8 cellular contexts compared by ENCODE assay signal in the genomic region with DNA sequence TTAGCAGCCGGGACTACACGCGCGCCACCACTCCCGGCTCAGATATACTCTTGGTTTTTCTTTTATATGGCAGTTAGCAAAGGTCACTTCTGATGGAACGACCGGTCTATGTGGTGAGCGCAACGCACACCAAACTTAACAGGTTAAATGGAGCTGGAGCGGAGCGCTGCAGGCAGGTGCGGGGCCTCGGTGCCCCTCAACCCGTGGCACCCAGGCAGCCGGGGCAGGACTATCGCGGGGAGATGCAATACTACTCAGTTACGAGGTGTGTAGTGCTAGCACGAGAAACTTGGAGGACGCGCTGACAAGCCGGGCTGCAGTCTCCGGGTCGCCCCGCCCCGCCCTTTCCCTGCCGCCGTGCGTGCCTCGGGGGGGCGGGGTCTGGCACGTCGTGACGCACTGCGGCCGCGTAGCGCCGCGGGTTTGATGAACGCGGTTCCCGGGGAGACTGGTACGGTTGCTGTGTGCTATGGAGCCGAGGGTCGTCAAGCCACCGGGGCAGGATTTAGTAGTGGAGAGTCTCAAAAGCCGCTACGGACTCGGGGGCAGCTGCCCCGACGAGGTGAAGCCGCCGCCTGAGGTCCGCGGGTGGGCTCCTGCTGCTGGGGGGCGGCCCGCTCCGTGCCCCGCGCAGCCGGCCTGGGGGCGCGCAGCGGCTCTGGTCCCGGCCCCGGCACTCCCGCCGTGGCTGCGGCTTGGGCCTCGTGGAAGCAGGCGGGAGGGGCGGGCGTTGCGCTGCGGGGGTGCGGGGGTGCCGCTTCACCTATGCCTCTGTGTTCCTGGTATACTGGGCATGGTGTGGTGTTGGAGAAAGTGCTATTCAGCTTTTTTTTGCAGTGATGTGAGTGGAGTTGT. TPM values are rescaled to one million over a fixed set of nuclear protein-coding genes. Genes with fewer than 3 reads are reported as not detected.
DNase-seq lines count a peak whose midpoint lies in the region; FAIRE-seq and TF ChIP-seq lines count a peak whose summit lies in the region.

A gene with protein sequence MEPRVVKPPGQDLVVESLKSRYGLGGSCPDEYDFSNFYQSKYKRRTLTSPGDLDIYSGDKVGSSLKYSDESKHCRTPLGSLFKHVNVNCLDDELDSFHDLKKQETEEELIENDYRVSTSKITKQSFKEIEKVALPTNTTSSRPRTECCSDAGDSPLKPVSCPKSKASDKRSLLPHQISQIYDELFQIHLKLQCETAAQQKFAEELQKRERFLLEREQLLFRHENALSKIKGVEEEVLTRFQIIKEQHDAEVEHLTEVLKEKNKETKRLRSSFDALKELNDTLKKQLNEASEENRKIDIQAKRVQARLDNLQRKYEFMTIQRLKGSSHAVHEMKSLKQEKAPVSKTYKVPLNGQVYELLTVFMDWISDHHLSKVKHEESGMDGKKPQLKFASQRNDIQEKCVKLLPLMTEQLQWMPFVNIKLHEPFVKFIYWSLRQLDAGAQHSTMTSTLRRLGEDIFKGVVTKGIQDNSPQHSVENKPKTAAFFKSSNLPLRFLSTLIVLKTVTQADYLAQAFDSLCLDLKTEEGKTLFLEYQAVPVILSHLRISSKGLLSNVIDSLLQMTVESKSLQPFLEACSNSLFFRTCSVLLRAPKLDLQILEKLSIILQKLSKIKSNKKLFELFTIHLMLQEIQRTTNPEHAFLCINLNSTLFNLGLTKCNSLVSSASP (plus strand): TSS at position 418 of the 855 bp plus-strand sequence. CDS start 52 bp downstream, at position 470.

- DNase-seq in GDM1 (lab: John Stamatoyannopoulos, UW): peak; percentile 85
- DNase-seq in HAP-1 (ENCODE audit: low spot score in 2 of 2): peak; percentile 90 to 95
- DNase-seq in MG63: peak; percentile 90
- DNase-seq in SJCRH30: peak; percentile 93 to 95
- DNase-seq in activated gamma-delta T cell treated with Interleukin-2 at 50 U/mL for 16 hours: peak; percentile 91
- peak; percentile 82 to 87 for DNase-seq in frontal cortex (ENCODE audit: low spot score in 2 of 2)
- peak; percentile 4 to 88 (median 63) for DNase-seq in substantia nigra (lab: John Stamatoyannopoulos, UW)

- no peak for TF ChIP-seq CTCF in neutrophil (IDR thresholded peaks at IDR 0.05)

- H3K36me3 ChIP-seq in HAP-1 (replicated peaks) (peaks cover 55% of the 10 kb centered on the region), MG63 (peaks cover 31% of the 10 kb centered on the region), SJCRH30 (peaks cover 56% of the 10 kb centered on the region), neutrophil (peaks cover 27% of the 10 kb centered on the region)

- H3K27ac ChIP-seq in SJCRH30: peak within 1 kb of the TSS; percentile 57
- H3K27ac ChIP-seq in neutrophil: peak within 1 kb of the TSS; percentile 60
- H3K27ac ChIP-seq in substantia nigra (ENCODE audit: low read depth, low read length, poor library complexity, severe bottlenecking): peak within 1 kb of the TSS; percentile 70

- no peak for FAIRE-seq in frontal cortex (lab: Jason Lieb, UNC)

- H3K9me3 ChIP-seq in HAP-1 (no peaks in the 10 kb centered on the region), MG63 (no peaks in the 10 kb centered on the region), SJCRH30 (replicated peaks) (no peaks in the 10 kb centered on the region), neutrophil (no peaks in the 10 kb centered on the region)

- H3K27me3 ChIP-seq in HAP-1 (ENCODE audit: low read depth): no peaks in the 10 kb centered on the region
- H3K27me3 ChIP-seq in MG63: no peaks in the 10 kb centered on the region
- no peaks in the 10 kb centered on the region for H3K27me3 ChIP-seq in SJCRH30
- H3K27me3 ChIP-seq in neutrophil: no peaks in the 10 kb centered on the region

- in situ Hi-C loops in HAP-1 (cut with MboI; ENCODE audit: low sequenced_read_pairs): no loop called here

- H3K4me1 ChIP-seq in HAP-1 (peaks cover 10% of the 10 kb centered on the region), SJCRH30 (no peaks in the 10 kb centered on the region; the same call in 1 of the 2 replicates), neutrophil (ENCODE audit: control insufficient read depth in 1 of 2, insufficient read depth in 1 of 2, low read depth in 1 of 2, low read length in 1 of 2) (peaks cover 5 to 12% of the 10 kb centered on the region in 2 experiments)

- peak within 1 kb of the TSS; percentile 49 for H3K4me3 ChIP-seq in HAP-1
- H3K4me3 ChIP-seq in MG63: peak within 1 kb of the TSS; percentile 68
- peak within 1 kb of the TSS; percentile 80 for H3K4me3 ChIP-seq in SJCRH30
- H3K4me3 ChIP-seq in neutrophil (ENCODE audit: low read depth in 1 of 2, low read length in 1 of 2): peak within 1 kb of the TSS; percentile 77 to 85

RNA-seq across cellular contexts. Expression of the gene that starts here (rescaled TPM):
- total RNA-seq in MG63 (2014; rRNA removed; shearing (Covaris generic); ENCODE audit: low replicate concordance): 6.7 and 11.3 TPM in 2 replicates
- 39.9 and 47.2 TPM in 2 replicates for total RNA-seq in SJCRH30 (2014; rRNA removed; shearing (Covaris generic))
- total RNA-seq in frontal cortex: 51.8 TPM

Comparison
In these comparisons a context has a peak if more than half of its experiments do, and no peak if none do; other contexts are left out.
1. Peak in every context shown above with its lines: DNase-seq, H3K4me3 ChIP-seq and H3K27ac ChIP-seq.